9 cellular contexts compared by ENCODE assay signal in the genomic region with DNA sequence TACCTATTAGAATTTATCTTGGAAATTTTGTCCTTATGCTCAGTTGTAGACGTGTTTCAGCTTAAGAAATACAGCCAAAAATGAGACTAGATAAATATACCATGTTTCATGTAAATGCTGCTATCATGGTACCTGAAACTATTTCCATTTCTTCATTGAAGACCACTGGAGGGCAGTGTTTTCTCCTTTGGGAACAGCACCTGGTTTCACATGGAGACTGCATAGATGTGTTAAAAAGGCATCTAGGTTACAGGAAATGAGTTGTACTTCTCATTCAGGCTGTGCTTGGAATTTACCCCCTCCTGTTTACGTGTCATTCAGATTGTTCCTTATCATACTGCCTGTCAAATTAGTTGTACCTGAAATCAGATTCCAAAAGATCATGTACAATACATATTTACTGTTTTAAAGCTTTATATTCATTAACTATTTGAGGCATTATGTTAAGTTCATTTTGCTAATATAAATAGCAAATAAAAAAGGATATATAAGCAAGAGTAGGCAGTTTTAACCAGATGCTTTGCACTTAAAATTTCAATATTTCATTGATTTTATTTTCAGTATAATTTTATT. TPM values are rescaled to one million over a fixed set of nuclear protein-coding genes. Genes with fewer than 3 reads are reported as not detected.
DNase-seq lines count a peak whose midpoint lies in the region; ATAC-seq, FAIRE-seq and TF ChIP-seq lines count a peak whose summit lies in the region.
"Had no signal": no experiment of that assay in that cellular context is flagged by ENCODE, and none has a peak within 500 bp of the region (broad histone marks: within the 10 kb centered on the region; RNA-seq: fewer than 3 reads in every experiment).

No MANE protein-coding gene starts in this region.

- TF ChIP-seq CTCF in LNCAP (IDR thresholded peaks at IDR 0.05): peak; percentile 64
- peak; percentile 32 to 58 (median 46) for TF ChIP-seq CTCF in esophagus squamous epithelium (IDR thresholded peaks at IDR 0.05)

- H3K36me3 Mint-ChIP-seq in activated CD4-positive, alpha-beta T cell treated with anti-CD3 and anti-CD28 coated beads, Interleukin-2, amount 10 ng/mL, durations not matched to agents 24 days and 14 days (ENCODE audit: low read depth): peaks cover 13% of the 10 kb centered on the region

- H3K36me3 ChIP-seq in esophagus squamous epithelium: no peaks in the 10 kb centered on the region
- H3K36me3 ChIP-seq in small intestine (ENCODE audit: control insufficient read depth in 2 of 2, insufficient read depth in 2 of 2, low read length in 2 of 2): peaks cover 0 to 1% of the 10 kb centered on the region in 2 donors

- H3K27me3 Mint-ChIP-seq in activated CD4-positive, alpha-beta T cell treated with anti-CD3 and anti-CD28 coated beads, Interleukin-2, amount 10 ng/mL, durations not matched to agents 24 days and 14 days: no peaks in the 10 kb centered on the region

- H3K27ac Mint-ChIP-seq in activated CD4-positive, alpha-beta T cell treated with anti-CD3 and anti-CD28 coated beads, Interleukin-2, amount 10 ng/mL, durations not matched to agents 24 days and 14 days: no peak overlapping the region

- no peaks in the 10 kb centered on the region for H3K27me3 ChIP-seq in esophagus squamous epithelium
- H3K27me3 ChIP-seq in small intestine (ENCODE audit: control insufficient read depth in 2 of 2, insufficient read depth in 2 of 2, low read length in 2 of 2): no peaks in the 10 kb centered on the region

- H3K9me3 Mint-ChIP-seq in activated CD4-positive, alpha-beta T cell treated with anti-CD3 and anti-CD28 coated beads, Interleukin-2, amount 10 ng/mL, durations not matched to agents 24 days and 14 days: no peaks in the 10 kb centered on the region

- intact Hi-C loops in activated CD4-positive, alpha-beta T cell treated with anti-CD3 and anti-CD28 coated beads, Interleukin-2, amount 10 ng/mL, durations not matched to agents 24 days and 14 days (cut with micrococcal nuclease): no loop called here
- intact Hi-C loops in esophagus squamous epithelium (cut with DNase I): no loop called here

- peak; percentile 94 for FAIRE-seq in small intestine (lab: Jason Lieb, UNC)
- FAIRE-seq: endometrium had no signal

- 14 to 19% methylated on average over 2 of the region's 2 CpGs for WGBS in esophagus squamous epithelium, 2 donors
- 6 to 23% (median 21%) methylated on average over 2 of the region's 2 CpGs for WGBS in small intestine, 3 donors

- H3K27ac ChIP-seq in esophagus squamous epithelium (no peak overlapping the region), small intestine (ENCODE audit: low read depth in 1 of 2, low read length in 1 of 2) (no peak overlapping the region)

- peaks cover 18% of the 10 kb centered on the region for H3K4me1 Mint-ChIP-seq in activated CD4-positive, alpha-beta T cell treated with anti-CD3 and anti-CD28 coated beads, Interleukin-2, amount 10 ng/mL, durations not matched to agents 24 days and 14 days

- H3K4me3 Mint-ChIP-seq in activated CD4-positive, alpha-beta T cell treated with anti-CD3 and anti-CD28 coated beads, Interleukin-2, amount 10 ng/mL, durations not matched to agents 24 days and 14 days: no peak overlapping the region

- DNase-seq in activated CD4-positive, alpha-beta T cell treated with anti-CD3 and anti-CD28 coated beads, Interleukin-2, amount 10 ng/mL, durations not matched to agents 24 days and 14 days: peak; percentile 70
- DNase-seq in activated CD4-positive, alpha-beta T cell treated with anti-CD3 and anti-CD28 coated beads, Interleukin-2, amount 50 U/mL, for 48 hours: no peak
- DNase-seq in RPMI8226: peak; percentile 69
- no peak for DNase-seq in esophagus squamous epithelium (lab: John Stamatoyannopoulos, UW)
- DNase-seq in small intestine: peak; percentile 87
- DNase-seq in activated CD4-positive, CD25-positive, alpha-beta regulatory T cell (lab: John Stamatoyannopoulos, UW): no peak

- peak; percentile 78 for ATAC-seq in GM21717 (IDR thresholded peaks at IDR 0.05; ENCODE audit: unreplicated experiment)

- H3K4me3 ChIP-seq in esophagus squamous epithelium: no peak overlapping the region
- H3K4me3 ChIP-seq in small intestine (ENCODE audit: low read depth in 1 of 2, low read length in 2 of 2): no peak overlapping the region

- no peak for TF ChIP-seq POLR2A in esophagus squamous epithelium (IDR thresholded peaks at IDR 0.05)

- H3K4me1 ChIP-seq in esophagus squamous epithelium (no peaks in the 10 kb centered on the region), small intestine (ENCODE audit: control insufficient read depth in 2 of 2, insufficient read depth in 1 of 2, low read depth in 1 of 2, low read length in 1 of 2) (peaks cover 0 to 2% of the 10 kb centered on the region in 2 donors)

- H3K9me3 ChIP-seq in esophagus squamous epithelium (no peaks in the 10 kb centered on the region), small intestine (ENCODE audit: control insufficient read depth, low read depth) (no peaks in the 10 kb centered on the region)

RNA-seq across cellular contexts. Expression of gene PSMD14, which starts 57.3 kb away (rescaled TPM):
- total RNA-seq in activated CD4-positive, alpha-beta T cell treated with anti-CD3 and anti-CD28 coated beads, Interleukin-2, amount 10 ng/mL, durations not matched to agents 24 days and 14 days: 111 and 113 TPM in 2 replicates
- 10 to 100 TPM; 32.8 to 86.9 (median 53.3) TPM for total RNA-seq in esophagus squamous epithelium
- polyA plus RNA-seq in small intestine: 10 to 100 TPM; 29.5 to 51.0 (median 33.8) TPM

Comparison
In these comparisons a context has a peak if more than half of its experiments do, and no peak if none do; other contexts are left out.
1. DNase-seq: peak in activated CD4-positive, alpha-beta T cell treated with anti-CD3 and anti-CD28 coated beads, Interleukin-2, amount 10 ng/mL, durations not matched to agents 24 days and 14 days (single experiment), RPMI8226 (single experiment) and small intestine (single experiment); none in activated CD4-positive, alpha-beta T cell treated with anti-CD3 and anti-CD28 coated beads, Interleukin-2, amount 50 U/mL, for 48 hours (0 of 2), esophagus squamous epithelium (single experiment) and activated CD4-positive, CD25-positive, alpha-beta regulatory T cell (0 of 4).